Comparison of ENCODE assay signal across 17 cellular contexts in the genomic region with DNA sequence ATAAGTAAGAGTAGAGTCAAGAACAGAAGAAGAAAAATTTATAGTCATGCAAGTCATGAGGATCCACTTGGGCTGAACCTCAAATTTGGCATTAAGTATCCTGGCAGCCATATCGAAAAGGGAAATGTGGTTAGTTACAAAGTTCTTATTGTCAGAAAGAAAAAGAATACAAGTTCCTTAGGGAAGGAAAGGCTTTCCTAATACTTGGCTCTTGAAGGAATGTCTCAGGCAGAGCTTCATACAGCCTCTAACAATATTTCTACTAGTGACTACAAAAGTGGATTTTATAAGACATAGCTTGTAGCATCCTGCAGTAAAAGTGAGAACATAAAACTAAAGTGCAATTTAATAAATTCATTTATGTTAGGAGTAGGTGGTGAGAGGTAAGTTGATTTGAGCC. TPM values are rescaled to one million over a fixed set of nuclear protein-coding genes. Genes with fewer than 3 reads are reported as not detected.
DNase-seq lines count a peak whose midpoint lies in the region; ATAC-seq and TF ChIP-seq lines count a peak whose summit lies in the region.
"Had no signal": no experiment of that assay in that cellular context is flagged by ENCODE, and none has a peak within 500 bp of the region (broad histone marks: within the 10 kb centered on the region; RNA-seq: fewer than 3 reads in every experiment).

No MANE protein-coding gene starts in this region.

- intact Hi-C loops in Right ventricle myocardium inferior (cut with DNase I) (no loop called here), left ventricle myocardium superior (cut with micrococcal nuclease) (no loop called here), transverse colon (cut with DNase I; ENCODE audit: low total_unique reads) (no loop called here), A673 (cut with micrococcal nuclease; ENCODE audit: unreplicated experiment) (no loop called here)

- TF ChIP-seq EP300 in transverse colon (IDR thresholded peaks at IDR 0.05; ENCODE audit: low read depth), result no peak

- ATAC-seq in Right ventricle myocardium inferior (peak; percentile 37), left ventricle myocardium superior (no peak)

- no TSS peak for BruUV-seq in A673 (replicated peaks; lab: Mats Ljungman, UMichigan)

- TF ChIP-seq CTCF in transverse colon (IDR thresholded peaks at IDR 0.05) (no peak), A673 (conservative IDR thresholded peaks at IDR 0.05; ENCODE audit: low read depth, low read length) (no peak)

- H3K4me1 ChIP-seq in rectal smooth muscle tissue (ENCODE audit: control insufficient read depth, insufficient read depth, low read length), result peaks cover 31% of the 10 kb centered on the region
- H3K4me1 ChIP-seq in transverse colon, result peaks cover 0 to 11% (median 3%) of the 10 kb centered on the region in 4 donors
- H3K4me1 ChIP-seq in A673 (ENCODE audit: insufficient read depth, low read length, poor library complexity, severe bottlenecking), result no peaks in the 10 kb centered on the region

- H3K27ac ChIP-seq in rectal smooth muscle tissue (ENCODE audit: low read depth, low read length), result peak overlapping the region; percentile 34
- peak overlapping the region in 3 of 4 donors; percentile 47 to 57 (median 57) for H3K27ac ChIP-seq in transverse colon
- no peak overlapping the region for H3K27ac ChIP-seq in A673 (ENCODE audit: low read depth, low read length, poor library complexity, severe bottlenecking)
- H3K27ac ChIP-seq: 22Rv1 had no signal

- H3K4me3 ChIP-seq in rectal smooth muscle tissue (ENCODE audit: low read length), result no peak overlapping the region
- H3K4me3 ChIP-seq in transverse colon, result no peak overlapping the region
- no peak overlapping the region for H3K4me3 ChIP-seq in A673 (ENCODE audit: low read depth, low read length, poor library complexity, severe bottlenecking)

- DNase-seq in Right ventricle myocardium inferior (ENCODE audit: missing footprints), result no peak
- no peak for DNase-seq in left ventricle myocardium superior
- peak; percentile 35 for DNase-seq in fibroblast of peridontal ligament (ENCODE audit: extremely low read depth)
- no peak for DNase-seq in transverse colon
- DNase-seq in A673 (ENCODE audit: low spot score), result no peak
- DNase-seq in NCI-H2171 (lab: John Stamatoyannopoulos, UW), result no peak
- DNase-seq in SHP77 (lab: John Stamatoyannopoulos, UW), result no peak
- DNase-seq: C1 segment of cervical spinal cord; CD4-positive, alpha-beta T cell; DMS79 treated with DMSO at 0.1 percent for 48 hours; EL; GDM1; GOT3; H9 had no signal

- in situ Hi-C loops in transverse colon (cut with MboI; ENCODE audit: low pct_ligation_motif_present in 1 of 4, low pct_unique_long_range_greater_than_20kb in 1 of 4, low sequenced_read_pairs in 3 of 4), result no loop called here

- H3K36me3 ChIP-seq in rectal smooth muscle tissue (ENCODE audit: control insufficient read depth, insufficient read depth, low read length), result peaks cover 5% of the 10 kb centered on the region
- no peaks in the 10 kb centered on the region for H3K36me3 ChIP-seq in transverse colon
- H3K36me3 ChIP-seq in A673 (ENCODE audit: insufficient read depth, low read length, poor library complexity, severe bottlenecking), result no peaks in the 10 kb centered on the region

- CTCF ChIA-PET in A673 (lab: Charles Lee), result no interaction called here

- POLR2A ChIA-PET in A673 (lab: Charles Lee; ENCODE audit: low non-redundant PET), result no interaction called here

- no peak for TF ChIP-seq POLR2A in transverse colon (IDR thresholded peaks at IDR 0.05)

- WGBS in transverse colon (ENCODE audit: low coverage in 1 of 2), 2 donors, result 66 to 94% methylated on average over 1 of the region's 1 CpG

- H3K9ac ChIP-seq in rectal smooth muscle tissue (ENCODE audit: low read length), result no peak overlapping the region

- no peaks in the 10 kb centered on the region for H3K27me3 ChIP-seq in rectal smooth muscle tissue (ENCODE audit: control insufficient read depth, insufficient read depth, low read length)
- no peaks in the 10 kb centered on the region for H3K27me3 ChIP-seq in transverse colon
- H3K27me3 ChIP-seq in A673 (replicated peaks; ENCODE audit: insufficient read depth, low read depth, low read length, poor library complexity), result peaks cover 37% of the 10 kb centered on the region

- H3K9me3 ChIP-seq in transverse colon (no peaks in the 10 kb centered on the region), A673 (ENCODE audit: low read depth, low read length, poor library complexity, severe bottlenecking) (no peaks in the 10 kb centered on the region)

RNA-seq across cellular contexts. Expression of gene TMEM252, which starts 45.4 kb away (rescaled TPM):
- total RNA-seq in Right ventricle myocardium inferior (not detected), left ventricle myocardium superior (not detected), transverse colon (1 to 10 TPM in 1 of 4 donors, under 1 TPM in 1, not detected in 2; 0.48 to 2.3 TPM), A673 (2021) (not detected in 2 replicates)
- total RNA-seq: B cell; CD4-positive, alpha-beta T cell; H9 had no signal
